In genomic region chr22:47808886-47809620, GRCh38 we compare ENCODE assay signal across 19 cellular contexts.
"Had no signal": no experiment of that assay in that cellular context is flagged by ENCODE, and none has a peak within 500 bp of the region (broad histone marks: within the 10 kb centered on the region; RNA-seq: fewer than 3 reads in every experiment).

No MANE protein-coding gene starts in this region.

- DNase-seq: cortex of kidney; dorsolateral prefrontal cortex; effector memory CD4-positive, alpha-beta T cell; gastrocnemius medialis; heart right ventricle; hypothalamus; left ventricle myocardium inferior; lower lobe of right lung; mesenchymal stem cell; midbrain; small intestine; stimulated activated CD4-positive, alpha-beta T cell treated with anti-CD3 and anti-CD28 coated beads, Interleukin-12 subunit alpha, Interleukin-12 subunit beta, amount 100 ng/mL, for 4 hours; stimulated activated naive CD4-positive, alpha-beta T cell treated with Interleukin-2 at 50 U/mL for 16 hours; tibial artery; upper lobe of right lung had no signal

- H3K9me3 ChIP-seq: gastrocnemius medialis, lower lobe of right lung, upper lobe of right lung had no signal

- H3K4me3 Mint-ChIP-seq: central memory CD8-positive, alpha-beta T cell; natural killer cell treated with Interleukin-12 subunit alpha and Interleukin-12 subunit beta and Interleukin-15 and Interleukin-18, amount 100 ng/mL, for 72 hours had no signal

- H3K27me3 ChIP-seq: gastrocnemius medialis, upper lobe of right lung had no signal

- H3K36me3 ChIP-seq: esophagus muscularis mucosa, gastrocnemius medialis, heart right ventricle, left ventricle myocardium inferior, lower lobe of right lung, tibial artery, upper lobe of right lung had no signal

- H3K9me3 Mint-ChIP-seq: central memory CD8-positive, alpha-beta T cell had no signal

- H3K4me1 Mint-ChIP-seq: central memory CD8-positive, alpha-beta T cell had no signal

- H3K36me3 Mint-ChIP-seq: natural killer cell treated with Interleukin-12 subunit alpha and Interleukin-12 subunit beta and Interleukin-15 and Interleukin-18, amount 100 ng/mL, for 72 hours had no signal

- H3K27ac Mint-ChIP-seq: natural killer cell treated with Interleukin-12 subunit alpha and Interleukin-12 subunit beta and Interleukin-15 and Interleukin-18, amount 100 ng/mL, for 72 hours had no signal

- H3K4me1 ChIP-seq: esophagus muscularis mucosa, gastrocnemius medialis, heart right ventricle, left ventricle myocardium inferior, lower lobe of right lung, tibial artery, upper lobe of right lung had no signal

- H3K27ac ChIP-seq: dorsolateral prefrontal cortex, epithelial cell of prostate, esophagus muscularis mucosa, gastrocnemius medialis, heart right ventricle, left ventricle myocardium inferior, lower lobe of right lung, tibial artery, upper lobe of right lung had no signal

- H3K4me3 ChIP-seq: dorsolateral prefrontal cortex, esophagus muscularis mucosa, gastrocnemius medialis, heart right ventricle, left ventricle myocardium inferior, lower lobe of right lung, tibial artery, upper lobe of right lung had no signal
